Comparison of ENCODE assay signal across 6 cellular contexts in genomic region chrX:101407167-101407747, GRCh38. TPM values are rescaled to one million over a fixed set of nuclear protein-coding genes. Genes with fewer than 3 reads are reported as not detected.
DNase-seq lines count a peak whose midpoint lies in the region; ATAC-seq and TF ChIP-seq lines count a peak whose summit lies in the region.

No MANE protein-coding gene starts in this region.

- CTCF ChIA-PET in SK-N-SH (lab: Yijun Ruan, JAX) = interaction anchor here (1.3 kb wide), 1 partner anchor 10 kb away, joined by 6 read pairs; no protein-coding TSS in a partner anchor

- no peak for TF ChIP-seq RAD21 in SK-N-SH (IDR thresholded peaks at IDR 0.05; ENCODE audit: low read length)

- H3K9me3 ChIP-seq in SK-N-SH = no peaks in the 10 kb centered on the region
- no peaks in the 10 kb centered on the region for H3K9me3 ChIP-seq in iPS-18c (ENCODE audit: control insufficient read depth, insufficient read depth, low read length)

- peak overlapping the region; percentile 88 for H3K4me2 ChIP-seq in SK-N-SH

- peak overlapping the region; percentile 71 for H3K9ac ChIP-seq in SK-N-SH

- no peaks in the 10 kb centered on the region for H3K27me3 ChIP-seq in SK-N-SH (ENCODE audit: insufficient read depth)

- no peaks in the 10 kb centered on the region for H3K9me2 ChIP-seq in SK-N-SH

- no peaks in the 10 kb centered on the region for H3F3A ChIP-seq in SK-N-SH (replicated peaks; ENCODE audit: insufficient read depth)

- no peak for TF ChIP-seq EP300 in SK-N-SH (IDR thresholded peaks at IDR 0.05; ENCODE audit: borderline replicate concordance in 1 of 2, low read depth in 1 of 2, low read length in 1 of 2)

- WGBS in SK-N-SH (ENCODE audit: low lambda C conversion rate) = under 1% methylated on average over 15 of the region's 15 CpGs

- H3K4me1 ChIP-seq in SK-N-SH (ENCODE audit: control insufficient read depth in 1 of 2, insufficient read depth in 2 of 2, low read depth in 1 of 2, low read length in 1 of 2) = peaks cover 0 to 12% of the 10 kb centered on the region in 2 experiments; a peak in 2 of 4 replicates

- peak; percentile 11 for ATAC-seq in GM18511 (IDR thresholded peaks at IDR 0.05; ENCODE audit: unreplicated experiment)
- ATAC-seq in HG03469 (IDR thresholded peaks at IDR 0.05; ENCODE audit: unreplicated experiment) = no peak

- H3K79me2 ChIP-seq in SK-N-SH (ENCODE audit: insufficient read depth) = peaks cover 64% of the 10 kb centered on the region

- H2AFZ ChIP-seq in SK-N-SH (ENCODE audit: low read depth) = peak overlapping the region; percentile 91

- peak overlapping the region; percentile 65 to 66 for H3K27ac ChIP-seq in SK-N-SH (ENCODE audit: low read depth in 2 of 2, low read length in 1 of 2)

- POLR2A ChIA-PET in SK-N-SH (lab: Yijun Ruan, JAX) = interaction anchor here (1.0 to 1.3 kb wide), 2 partner anchors 9 to 16 kb away, joined by 4 to 10 read pairs; partner anchors contain the start of gene RPL36A

- peaks cover 19% of the 10 kb centered on the region; the same call in 1 of the 2 replicates for H4K20me1 ChIP-seq in SK-N-SH (ENCODE audit: insufficient read depth)

- DNase-seq in SK-N-SH = no peak
- no peak for DNase-seq in SK-N-DZ (ENCODE audit: low spot score)
- DNase-seq in epidermal melanocyte (ENCODE audit: insufficient read length, low spot score) = no peak

- H3K4me3 ChIP-seq in SK-N-SH (ENCODE audit: low read depth in 2 of 2, low read length in 1 of 2) (peak overlapping the region; percentile 83 to 88), iPS-18c (ENCODE audit: insufficient read depth, low read depth, low read length) (peak overlapping the region; percentile 71)

- H3K36me3 ChIP-seq in SK-N-SH (replicated peaks in 1 of 2; ENCODE audit: control insufficient read depth in 1 of 2, insufficient read depth in 2 of 2, low read length in 1 of 2) = peaks cover 6 to 16% of the 10 kb centered on the region in 2 experiments

- no peak for TF ChIP-seq CTCF in SK-N-SH (IDR thresholded peaks at IDR 0.05)

TF ChIP-seq in SK-N-SH, 30 proteins besides CTCF, POLR2A, EP300 and RAD21:
- TF ChIP-seq MAX (IDR thresholded peaks at IDR 0.05; ENCODE audit: low read depth) = no peak
- TF ChIP-seq YY1 (IDR thresholded peaks at IDR 0.05; ENCODE audit: low read depth) = no peak
- TF ChIP-seq JUND (IDR thresholded peaks at IDR 0.05) = no peak
- no peak for TF ChIP-seq RXRA (IDR thresholded peaks at IDR 0.05; ENCODE audit: borderline replicate concordance, low read depth)
- TF ChIP-seq MEF2A (IDR thresholded peaks at IDR 0.05; ENCODE audit: borderline replicate concordance, low read depth) = no peak

RNA-seq across cellular contexts. Expression of gene GLA, which starts 0.5 kb away (rescaled TPM):
- 20.4 and 29.5 TPM in 2 replicates for polyA plus RNA-seq in SK-N-SH (2012; rRNA removed)
- polyA plus RNA-seq in SK-N-SH (2012; cell fraction: cytosol; rRNA removed) = 20.5 and 21.6 TPM in 2 replicates
- 25.4 and 52.5 TPM in 2 replicates for polyA plus RNA-seq in SK-N-SH (2012; cell fraction: nucleus; rRNA removed)
- 50.1 and 59.0 TPM in 2 replicates for polyA plus RNA-seq in SK-N-DZ (2014; cell fraction: cytosol; rRNA removed)
- 104 and 106 TPM in 2 replicates for polyA plus RNA-seq in SK-N-DZ (2014; cell fraction: nucleus; rRNA removed)

RNA-seq across cellular contexts. Expression of gene HNRNPH2, which starts 0.8 kb away (rescaled TPM):
- 32.5 and 44.9 TPM in 2 replicates for polyA plus RNA-seq in SK-N-SH (2012; rRNA removed)
- 56.7 and 75.5 TPM in 2 replicates for polyA plus RNA-seq in SK-N-SH (2012; cell fraction: cytosol; rRNA removed)
- polyA plus RNA-seq in SK-N-SH (2012; cell fraction: nucleus; rRNA removed) = 10.4 and 21.6 TPM in 2 replicates
- 57.3 and 58.1 TPM in 2 replicates for polyA plus RNA-seq in SK-N-DZ (2014; cell fraction: cytosol; rRNA removed)
- 12.2 and 23.3 TPM in 2 replicates for polyA plus RNA-seq in SK-N-DZ (2014; cell fraction: nucleus; rRNA removed)

RNA-seq across cellular contexts. Expression of gene RPL36A, which starts 16.4 kb away (rescaled TPM):
- polyA plus RNA-seq in SK-N-SH (2012; rRNA removed) = 3,417 and 5,140 TPM in 2 replicates
- polyA plus RNA-seq in SK-N-SH (2012; cell fraction: cytosol; rRNA removed) = 7,024 and 8,541 TPM in 2 replicates
- polyA plus RNA-seq in SK-N-SH (2012; cell fraction: nucleus; rRNA removed) = 893 and 1,047 TPM in 2 replicates
- polyA plus RNA-seq in SK-N-DZ (2014; cell fraction: cytosol; rRNA removed) = 4,414 and 4,832 TPM in 2 replicates
- polyA plus RNA-seq in SK-N-DZ (2014; cell fraction: nucleus; rRNA removed) = 4,035 and 6,027 TPM in 2 replicates

RNA-seq across cellular contexts. Expression of gene BTK, which starts 21.3 kb away (rescaled TPM):
- polyA plus RNA-seq in SK-N-SH (2012; rRNA removed) = not detected in 2 replicates
- not detected in 2 replicates for polyA plus RNA-seq in SK-N-SH (2012; cell fraction: cytosol; rRNA removed)
- polyA plus RNA-seq in SK-N-SH (2012; cell fraction: nucleus; rRNA removed) = not detected in 2 replicates
- polyA plus RNA-seq in SK-N-DZ (2014; cell fraction: cytosol; rRNA removed) = not detected in 2 replicates
- polyA plus RNA-seq in SK-N-DZ (2014; cell fraction: nucleus; rRNA removed) = not detected in 2 replicates

RNA-seq across cellular contexts. Expression of gene TIMM8A, which starts 58.7 kb away (rescaled TPM):
- polyA plus RNA-seq in SK-N-SH (2012; rRNA removed) = 14.2 and 15.8 TPM in 2 replicates
- 15.9 and 16.3 TPM in 2 replicates for polyA plus RNA-seq in SK-N-SH (2012; cell fraction: cytosol; rRNA removed)
- 5.9 and 7.4 TPM in 2 replicates for polyA plus RNA-seq in SK-N-SH (2012; cell fraction: nucleus; rRNA removed)
- polyA plus RNA-seq in SK-N-DZ (2014; cell fraction: cytosol; rRNA removed) = 10.8 and 18.3 TPM in 2 replicates
- polyA plus RNA-seq in SK-N-DZ (2014; cell fraction: nucleus; rRNA removed) = 8.1 and 12.8 TPM in 2 replicates
